25 cellular contexts compared by ENCODE assay signal in genomic region chr5:132302413-132302812, GRCh38. TPM values are rescaled to one million over a fixed set of nuclear protein-coding genes. Genes with fewer than 3 reads are reported as not detected.
DNase-seq lines count a peak whose midpoint lies in the region; ATAC-seq, FAIRE-seq and TF ChIP-seq lines count a peak whose summit lies in the region.
"Had no signal": no experiment of that assay in that cellular context is flagged by ENCODE, and none has a peak within 500 bp of the region (broad histone marks: within the 10 kb centered on the region; RNA-seq: fewer than 3 reads in every experiment).

No MANE protein-coding gene starts in this region.

- H3K4me1 ChIP-seq in right atrium auricular region (peaks cover 0 to 17% of the 10 kb centered on the region in 2 donors), muscle layer of duodenum (ENCODE audit: control insufficient read depth in 1 of 2, insufficient read depth in 2 of 2, low read length in 2 of 2) (peaks cover 0 to 8% of the 10 kb centered on the region in 2 donors), pancreas (no peaks in the 10 kb centered on the region)

- 76 to 83% methylated on average over 3 of the region's 3 CpGs for WGBS in pancreas, 2 donors

- POLR2A ChIA-PET in activated CD4-positive, alpha-beta memory T cell treated with anti-CD3 and anti-CD28 coated beads, Interleukin-2, amount 10 ng/mL, durations not matched to agents 7 days and 5 days (lab: Charles Lee), result no interaction called here
- POLR2A ChIA-PET in activated CD4-positive, alpha-beta memory T cell treated with anti-CD3 and anti-CD28 coated beads for 36 hours (lab: Charles Lee), result interaction anchor here (0.8 kb wide), 1 partner anchor 9 kb away, joined by 4 read pairs; no protein-coding TSS in a partner anchor

- H3K9me3 Mint-ChIP-seq in activated CD4-positive, alpha-beta memory T cell treated with anti-CD3 and anti-CD28 coated beads, Interleukin-2, amount 10 ng/mL, durations not matched to agents 7 days and 5 days, result no peaks in the 10 kb centered on the region
- peaks cover 15% of the 10 kb centered on the region for H3K9me3 Mint-ChIP-seq in activated CD4-positive, alpha-beta memory T cell treated with anti-CD3 and anti-CD28 coated beads for 36 hours
- H3K9me3 Mint-ChIP-seq in immature natural killer cell, result peaks cover 2 to 8% (median 5%) of the 10 kb centered on the region in 6 donors
- H3K9me3 Mint-ChIP-seq: GM23338 had no signal

- H3K9me3 ChIP-seq in right atrium auricular region (peaks cover 0 to 13% of the 10 kb centered on the region in 2 donors), muscle layer of duodenum (ENCODE audit: control insufficient read depth in 1 of 2, low read length in 2 of 2) (peaks cover 0 to 12% of the 10 kb centered on the region in 2 donors), pancreas (no peaks in the 10 kb centered on the region)

- H3K27me3 ChIP-seq in right atrium auricular region (no peaks in the 10 kb centered on the region), muscle layer of duodenum (ENCODE audit: low read depth, low read length) (no peaks in the 10 kb centered on the region), pancreas (no peaks in the 10 kb centered on the region)
- H3K27me3 ChIP-seq: BLaER1 treated with 17β-estradiol and CSF1 and Interleukin-3, amounts not matched to agents 10 nM and 100 nM; MG63 had no signal

- intact Hi-C loops in activated CD4-positive, alpha-beta memory T cell treated with anti-CD3 and anti-CD28 coated beads for 36 hours (cut with micrococcal nuclease), result no loop called here
- intact Hi-C loops in Right ventricle myocardium superior (cut with DNase I), result no loop called here
- intact Hi-C loops in pancreas (cut with DNase I), result no loop called here

- no peak for FAIRE-seq in pancreas (lab: Jason Lieb, UNC)
- FAIRE-seq: G401.6, GM12892, HepG2, K562 had no signal

- CTCF ChIA-PET in activated CD4-positive, alpha-beta memory T cell treated with anti-CD3 and anti-CD28 coated beads, Interleukin-2, amount 10 ng/mL, durations not matched to agents 7 days and 5 days (lab: Charles Lee), result interaction anchor here (1.0 kb wide), 1 partner anchor 8 kb away, joined by 4 read pairs; the partner anchor contains the start of gene SLC22A4
- CTCF ChIA-PET in activated CD4-positive, alpha-beta memory T cell treated with anti-CD3 and anti-CD28 coated beads for 36 hours (lab: Charles Lee), result no interaction called here

- peak overlapping the region; percentile 68 to 73 for H3K27ac ChIP-seq in right atrium auricular region
- H3K27ac ChIP-seq in muscle layer of duodenum (ENCODE audit: low read length), result peak overlapping the region; percentile 53
- H3K27ac ChIP-seq in pancreas, result peak overlapping the region in 2 of 4 donors; percentile 28 to 31
- H3K27ac ChIP-seq: HL-60 had no signal

- no peak overlapping the region for H3K27ac Mint-ChIP-seq in activated CD4-positive, alpha-beta memory T cell treated with anti-CD3 and anti-CD28 coated beads, Interleukin-2, amount 10 ng/mL, durations not matched to agents 7 days and 5 days
- H3K27ac Mint-ChIP-seq in activated CD4-positive, alpha-beta memory T cell treated with anti-CD3 and anti-CD28 coated beads for 36 hours, result no peak overlapping the region
- H3K27ac Mint-ChIP-seq in immature natural killer cell, result no peak overlapping the region
- H3K27ac Mint-ChIP-seq: CD8-positive, alpha-beta memory T cell; GM23338 had no signal

- DNase-seq in activated CD4-positive, alpha-beta memory T cell treated with anti-CD3 and anti-CD28 coated beads, Interleukin-2, amount 10 ng/mL, durations not matched to agents 7 days and 5 days, result peak; percentile 3
- no peak for DNase-seq in activated CD4-positive, alpha-beta memory T cell treated with anti-CD3 and anti-CD28 coated beads for 36 hours
- DNase-seq in right atrium auricular region (ENCODE audit: low spot score) (no peak), Right ventricle myocardium superior (no peak), pancreas (no peak), immature natural killer cell (no peak), middle frontal gyrus (ENCODE audit: extremely low spot score, low spot score) (no peak)
- DNase-seq: 8988T; CD8-positive, alpha-beta memory T cell; DMS153; MG63; NCI-H1694 treated with DMSO at 0.1 percent for 48 hours; NCI-H2081 treated with DMSO at 0.1 percent for 48 hours; NCI-H2171 treated with DMSO at 0.1 percent for 48 hours; NCI-H524 treated with DMSO at 0.1 percent for 48 hours; SHP77 treated with DMSO at 0.1 percent for 48 hours had no signal

- TF ChIP-seq CTCF in right atrium auricular region (IDR thresholded peaks at IDR 0.05) (no peak), pancreas (IDR thresholded peaks at IDR 0.05) (no peak)

- H3K36me3 ChIP-seq in right atrium auricular region (no peaks in the 10 kb centered on the region), muscle layer of duodenum (ENCODE audit: control insufficient read depth in 1 of 2, insufficient read depth in 2 of 2, low read length in 2 of 2) (no peaks in the 10 kb centered on the region), pancreas (no peaks in the 10 kb centered on the region)
- H3K36me3 ChIP-seq: HAP-1, MG63 had no signal

- H3K27me3 Mint-ChIP-seq in activated CD4-positive, alpha-beta memory T cell treated with anti-CD3 and anti-CD28 coated beads, Interleukin-2, amount 10 ng/mL, durations not matched to agents 7 days and 5 days, result peaks cover 2% of the 10 kb centered on the region
- H3K27me3 Mint-ChIP-seq in activated CD4-positive, alpha-beta memory T cell treated with anti-CD3 and anti-CD28 coated beads for 36 hours, result no peaks in the 10 kb centered on the region
- H3K27me3 Mint-ChIP-seq in immature natural killer cell (ENCODE audit: low read depth in 3 of 3), result peaks cover 0 to 4% (median 1%) of the 10 kb centered on the region in 3 donors
- H3K27me3 Mint-ChIP-seq: CD8-positive, alpha-beta memory T cell had no signal

- ATAC-seq in Right ventricle myocardium superior (ENCODE audit: poor library complexity) (no peak), pancreas (no peak)

- H3K36me3 Mint-ChIP-seq in activated CD4-positive, alpha-beta memory T cell treated with anti-CD3 and anti-CD28 coated beads, Interleukin-2, amount 10 ng/mL, durations not matched to agents 7 days and 5 days (ENCODE audit: low read depth), result no peaks in the 10 kb centered on the region
- peaks cover 4% of the 10 kb centered on the region for H3K36me3 Mint-ChIP-seq in activated CD4-positive, alpha-beta memory T cell treated with anti-CD3 and anti-CD28 coated beads for 36 hours
- H3K36me3 Mint-ChIP-seq in immature natural killer cell, result peaks cover 0 to 7% (median 3%) of the 10 kb centered on the region in 3 donors

- peaks cover 5% of the 10 kb centered on the region for H3K4me1 Mint-ChIP-seq in activated CD4-positive, alpha-beta memory T cell treated with anti-CD3 and anti-CD28 coated beads, Interleukin-2, amount 10 ng/mL, durations not matched to agents 7 days and 5 days
- peaks cover 4% of the 10 kb centered on the region for H3K4me1 Mint-ChIP-seq in activated CD4-positive, alpha-beta memory T cell treated with anti-CD3 and anti-CD28 coated beads for 36 hours (ENCODE audit: low read depth)
- no peaks in the 10 kb centered on the region for H3K4me1 Mint-ChIP-seq in immature natural killer cell
- H3K4me1 Mint-ChIP-seq: CD8-positive, alpha-beta memory T cell had no signal

- H3K4me3 ChIP-seq in right atrium auricular region (no peak overlapping the region), muscle layer of duodenum (ENCODE audit: low read depth in 1 of 2, low read length in 2 of 2) (no peak overlapping the region), pancreas (no peak overlapping the region)
- H3K4me3 ChIP-seq: BLaER1 treated with 17β-estradiol and CSF1 and Interleukin-3, amounts not matched to agents 10 nM and 100 nM; GM23338; HAP-1; K562; MG63 had no signal

- H3K4me3 Mint-ChIP-seq in activated CD4-positive, alpha-beta memory T cell treated with anti-CD3 and anti-CD28 coated beads, Interleukin-2, amount 10 ng/mL, durations not matched to agents 7 days and 5 days, result no peak overlapping the region
- H3K4me3 Mint-ChIP-seq in activated CD4-positive, alpha-beta memory T cell treated with anti-CD3 and anti-CD28 coated beads for 36 hours, result no peak overlapping the region
- no peak overlapping the region for H3K4me3 Mint-ChIP-seq in immature natural killer cell
- H3K4me3 Mint-ChIP-seq: CD8-positive, alpha-beta memory T cell; GM23338 had no signal

RNA-seq across cellular contexts. Expression of gene SLC22A4, which starts 8.2 kb away (rescaled TPM):
- total RNA-seq in activated CD4-positive, alpha-beta memory T cell treated with anti-CD3 and anti-CD28 coated beads, Interleukin-2, amount 10 ng/mL, durations not matched to agents 7 days and 5 days, result under 1 TPM; 0.10 to 0.28 TPM
- total RNA-seq in activated CD4-positive, alpha-beta memory T cell treated with anti-CD3 and anti-CD28 coated beads for 36 hours, result 1 to 10 TPM; 1.3 to 1.5 TPM
- 1 to 10 TPM; 1.5 to 2.8 TPM for total RNA-seq in right atrium auricular region
- 1.6 TPM for total RNA-seq in Right ventricle myocardium superior
- total RNA-seq in pancreas, result under 1 TPM; 0.08 to 0.61 (median 0.23) TPM
- polyA plus RNA-seq in pancreas, result under 1 TPM; 0.34 to 0.92 TPM
- not detected for polyA plus RNA-seq in immature natural killer cell

RNA-seq across cellular contexts. Expression of gene PDLIM4, which starts 44.9 kb away (rescaled TPM):
- total RNA-seq in activated CD4-positive, alpha-beta memory T cell treated with anti-CD3 and anti-CD28 coated beads, Interleukin-2, amount 10 ng/mL, durations not matched to agents 7 days and 5 days, result not detected
- total RNA-seq in activated CD4-positive, alpha-beta memory T cell treated with anti-CD3 and anti-CD28 coated beads for 36 hours, result not detected
- total RNA-seq in right atrium auricular region (10 to 100 TPM; 13.4 to 96.7 TPM), Right ventricle myocardium superior (5.2 TPM), pancreas (1 to 10 TPM in 5 of 6 donors, under 1 TPM in 1; 0.83 to 6.6 (median 1.9) TPM)
- polyA plus RNA-seq in pancreas (10 to 100 TPM in 1 of 2 donors, 1 to 10 TPM in 1; 3.3 to 10.7 TPM), immature natural killer cell (not detected)
- polyA plus RNA-seq: CD8-positive, alpha-beta memory T cell had no signal
